18 cellular contexts compared by ENCODE assay signal in the genomic region with DNA sequence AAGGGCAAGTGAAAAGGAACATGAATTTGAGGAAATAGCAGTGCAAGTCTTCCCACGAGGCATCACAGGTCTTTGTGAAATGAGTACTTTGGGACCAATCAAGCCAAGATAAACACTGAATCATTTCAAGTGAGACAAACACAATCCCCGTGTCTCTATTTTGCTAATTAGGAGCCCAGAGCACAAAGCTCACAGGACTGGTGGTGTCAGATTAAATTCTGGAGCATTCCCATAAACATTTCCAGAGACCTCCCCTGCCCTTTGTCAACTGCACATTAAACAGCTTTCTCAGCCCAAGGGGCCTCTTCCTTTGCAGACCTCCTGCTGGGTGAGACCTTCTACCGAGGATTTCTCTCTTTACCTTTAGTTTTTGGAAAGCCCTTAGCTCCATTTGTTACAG. TPM values are rescaled to one million over a fixed set of nuclear protein-coding genes. Genes with fewer than 3 reads are reported as not detected.
DNase-seq lines count a peak whose midpoint lies in the region; ATAC-seq and TF ChIP-seq lines count a peak whose summit lies in the region.
"Had no signal": no experiment of that assay in that cellular context is flagged by ENCODE, and none has a peak within 500 bp of the region (broad histone marks: within the 10 kb centered on the region; RNA-seq: fewer than 3 reads in every experiment).

No MANE protein-coding gene starts in this region.

- H3K4me3 Mint-ChIP-seq in GM23338 = no peak overlapping the region
- H3K4me3 Mint-ChIP-seq in activated T-cell treated with anti-CD3 and anti-CD28 coated beads, Interleukin-2, amount 50 U/mL, for 72 hours = no peak overlapping the region
- H3K4me3 Mint-ChIP-seq: CD4-positive, alpha-beta memory T cell; central memory CD8-positive, alpha-beta T cell; T-helper 17 cell had no signal

- DNase-seq in GM23338 (ENCODE audit: low spot score) = peak; percentile 21
- DNase-seq in NCI-H2171 treated with DMSO at 0.1 percent for 48 hours (lab: John Stamatoyannopoulos, UW) = peak; percentile 71
- DNase-seq in cardiac fibroblast (ENCODE audit: low read depth in 2 of 2) = peak; percentile 27 to 43
- peak; percentile 77 for DNase-seq in renal cortical epithelial cell (ENCODE audit: low read depth)
- DNase-seq in UCSD-AML1 (lab: John Stamatoyannopoulos, UW; ENCODE audit: unreplicated experiment) = no peak
- no peak for DNase-seq in putamen (ENCODE audit: low spot score)
- no peak for DNase-seq in GM19238 (ENCODE audit: insufficient read length, low spot score)
- no peak for DNase-seq in activated T-cell treated with anti-CD3 and anti-CD28 coated beads, Interleukin-2, amount 50 U/mL, for 72 hours
- DNase-seq: activated CD4-positive, alpha-beta T cell treated with anti-CD3 and anti-CD28 coated beads, Interleukin-2, amount 50 U/mL, for 48 hours; activated effector memory CD4-positive, alpha-beta T cell treated with Interleukin-2 at 50 U/mL for 16 hours; CD4-positive, alpha-beta memory T cell; esophagus squamous epithelium; mucosa of descending colon; NCI-H1048; PC-3; sigmoid colon; T-helper 17 cell had no signal

- H3K27me3 ChIP-seq in GM23338 (ENCODE audit: insufficient read depth) = no peaks in the 10 kb centered on the region
- H3K27me3 ChIP-seq: esophagus squamous epithelium, sigmoid colon had no signal

- no peak overlapping the region for H3K27ac ChIP-seq in GM23338 (ENCODE audit: low read depth)
- H3K27ac ChIP-seq: sigmoid colon had no signal

- no peak for TF ChIP-seq CTCF in GM23338 (conservative IDR thresholded peaks at IDR 0.05; ENCODE audit: low read depth in 2 of 2)
- no peak for TF ChIP-seq CTCF in cardiac fibroblast (IDR thresholded peaks at IDR 0.05; ENCODE audit: low read depth, low read length)

- ATAC-seq in GM23338 = no peak; the same call in 2 of the 3 replicates
- ATAC-seq in activated T-cell treated with anti-CD3 and anti-CD28 coated beads, Interleukin-2, amount 50 U/mL, for 72 hours (replicated peaks in 1 of 2) = no peak
- ATAC-seq: mucosa of descending colon, PC-3, T-helper 17 cell had no signal

- H3F3A ChIP-seq in GM23338 (replicated peaks; ENCODE audit: low read depth) = no peaks in the 10 kb centered on the region

- H3K4me1 Mint-ChIP-seq in GM23338 = peaks cover 12% of the 10 kb centered on the region
- no peaks in the 10 kb centered on the region for H3K4me1 Mint-ChIP-seq in activated T-cell treated with anti-CD3 and anti-CD28 coated beads, Interleukin-2, amount 50 U/mL, for 72 hours (ENCODE audit: low read depth)
- H3K4me1 Mint-ChIP-seq: CD4-positive, alpha-beta memory T cell; central memory CD8-positive, alpha-beta T cell; T-helper 17 cell had no signal

- H3K4me1 ChIP-seq in GM23338 (ENCODE audit: insufficient read depth) = peaks cover 9% of the 10 kb centered on the region; the same call in 1 of the 2 replicates

- no peak overlapping the region for H3K4me3 ChIP-seq in GM23338
- H3K4me3 ChIP-seq in cardiac fibroblast (replicated peaks in 1 of 2; ENCODE audit: low read depth in 2 of 2, low read length in 2 of 2) = no peak overlapping the region
- H3K4me3 ChIP-seq: esophagus squamous epithelium, mucosa of descending colon, sigmoid colon had no signal

- peak overlapping the region; percentile 7; the same call in 1 of the 2 replicates for H2AFZ ChIP-seq in GM23338

- no peaks in the 10 kb centered on the region for H3K36me3 Mint-ChIP-seq in GM23338 (ENCODE audit: low read depth)
- H3K36me3 Mint-ChIP-seq in activated T-cell treated with anti-CD3 and anti-CD28 coated beads, Interleukin-2, amount 50 U/mL, for 72 hours (ENCODE audit: insufficient read depth in 2 of 2) = no peaks in the 10 kb centered on the region
- H3K36me3 Mint-ChIP-seq: CD4-positive, alpha-beta memory T cell had no signal

- no peaks in the 10 kb centered on the region for H3K9me2 ChIP-seq in GM23338 (ENCODE audit: insufficient read depth)

- no peaks in the 10 kb centered on the region for H3K79me2 ChIP-seq in GM23338 (replicated peaks; ENCODE audit: insufficient read depth)

- H3K27ac Mint-ChIP-seq in GM23338 = no peak overlapping the region
- no peak overlapping the region for H3K27ac Mint-ChIP-seq in activated T-cell treated with anti-CD3 and anti-CD28 coated beads, Interleukin-2, amount 50 U/mL, for 72 hours
- H3K27ac Mint-ChIP-seq: CD4-positive, alpha-beta memory T cell; T-helper 17 cell had no signal

- H3K27me3 Mint-ChIP-seq in GM23338 (ENCODE audit: insufficient read depth, low read depth, poor library complexity) = peaks cover 2% of the 10 kb centered on the region
- H3K27me3 Mint-ChIP-seq in activated T-cell treated with anti-CD3 and anti-CD28 coated beads, Interleukin-2, amount 50 U/mL, for 72 hours (ENCODE audit: low read depth) = no peaks in the 10 kb centered on the region

- no peaks in the 10 kb centered on the region for H4K20me1 ChIP-seq in GM23338 (replicated peaks; ENCODE audit: insufficient read depth)

- no peaks in the 10 kb centered on the region for H3K9me3 Mint-ChIP-seq in GM23338
- H3K9me3 Mint-ChIP-seq in activated T-cell treated with anti-CD3 and anti-CD28 coated beads, Interleukin-2, amount 50 U/mL, for 72 hours = no peaks in the 10 kb centered on the region
- H3K9me3 Mint-ChIP-seq: CD4-positive, alpha-beta memory T cell; central memory CD8-positive, alpha-beta T cell had no signal

- H3K4me2 ChIP-seq in GM23338 = peak overlapping the region; percentile 15; the same call in 1 of the 2 replicates

- no peaks in the 10 kb centered on the region for H3K36me3 ChIP-seq in GM23338 (ENCODE audit: insufficient read depth)
- H3K36me3 ChIP-seq: esophagus squamous epithelium, sigmoid colon had no signal

TF ChIP-seq in GM23338, 12 proteins besides CTCF, POLR2A, EP300 and RAD21 (continues in another document):
- TF ChIP-seq NANOG (IDR thresholded peaks at IDR 0.05; ENCODE audit: borderline replicate concordance) = no peak
- TF ChIP-seq, protein P1, sequence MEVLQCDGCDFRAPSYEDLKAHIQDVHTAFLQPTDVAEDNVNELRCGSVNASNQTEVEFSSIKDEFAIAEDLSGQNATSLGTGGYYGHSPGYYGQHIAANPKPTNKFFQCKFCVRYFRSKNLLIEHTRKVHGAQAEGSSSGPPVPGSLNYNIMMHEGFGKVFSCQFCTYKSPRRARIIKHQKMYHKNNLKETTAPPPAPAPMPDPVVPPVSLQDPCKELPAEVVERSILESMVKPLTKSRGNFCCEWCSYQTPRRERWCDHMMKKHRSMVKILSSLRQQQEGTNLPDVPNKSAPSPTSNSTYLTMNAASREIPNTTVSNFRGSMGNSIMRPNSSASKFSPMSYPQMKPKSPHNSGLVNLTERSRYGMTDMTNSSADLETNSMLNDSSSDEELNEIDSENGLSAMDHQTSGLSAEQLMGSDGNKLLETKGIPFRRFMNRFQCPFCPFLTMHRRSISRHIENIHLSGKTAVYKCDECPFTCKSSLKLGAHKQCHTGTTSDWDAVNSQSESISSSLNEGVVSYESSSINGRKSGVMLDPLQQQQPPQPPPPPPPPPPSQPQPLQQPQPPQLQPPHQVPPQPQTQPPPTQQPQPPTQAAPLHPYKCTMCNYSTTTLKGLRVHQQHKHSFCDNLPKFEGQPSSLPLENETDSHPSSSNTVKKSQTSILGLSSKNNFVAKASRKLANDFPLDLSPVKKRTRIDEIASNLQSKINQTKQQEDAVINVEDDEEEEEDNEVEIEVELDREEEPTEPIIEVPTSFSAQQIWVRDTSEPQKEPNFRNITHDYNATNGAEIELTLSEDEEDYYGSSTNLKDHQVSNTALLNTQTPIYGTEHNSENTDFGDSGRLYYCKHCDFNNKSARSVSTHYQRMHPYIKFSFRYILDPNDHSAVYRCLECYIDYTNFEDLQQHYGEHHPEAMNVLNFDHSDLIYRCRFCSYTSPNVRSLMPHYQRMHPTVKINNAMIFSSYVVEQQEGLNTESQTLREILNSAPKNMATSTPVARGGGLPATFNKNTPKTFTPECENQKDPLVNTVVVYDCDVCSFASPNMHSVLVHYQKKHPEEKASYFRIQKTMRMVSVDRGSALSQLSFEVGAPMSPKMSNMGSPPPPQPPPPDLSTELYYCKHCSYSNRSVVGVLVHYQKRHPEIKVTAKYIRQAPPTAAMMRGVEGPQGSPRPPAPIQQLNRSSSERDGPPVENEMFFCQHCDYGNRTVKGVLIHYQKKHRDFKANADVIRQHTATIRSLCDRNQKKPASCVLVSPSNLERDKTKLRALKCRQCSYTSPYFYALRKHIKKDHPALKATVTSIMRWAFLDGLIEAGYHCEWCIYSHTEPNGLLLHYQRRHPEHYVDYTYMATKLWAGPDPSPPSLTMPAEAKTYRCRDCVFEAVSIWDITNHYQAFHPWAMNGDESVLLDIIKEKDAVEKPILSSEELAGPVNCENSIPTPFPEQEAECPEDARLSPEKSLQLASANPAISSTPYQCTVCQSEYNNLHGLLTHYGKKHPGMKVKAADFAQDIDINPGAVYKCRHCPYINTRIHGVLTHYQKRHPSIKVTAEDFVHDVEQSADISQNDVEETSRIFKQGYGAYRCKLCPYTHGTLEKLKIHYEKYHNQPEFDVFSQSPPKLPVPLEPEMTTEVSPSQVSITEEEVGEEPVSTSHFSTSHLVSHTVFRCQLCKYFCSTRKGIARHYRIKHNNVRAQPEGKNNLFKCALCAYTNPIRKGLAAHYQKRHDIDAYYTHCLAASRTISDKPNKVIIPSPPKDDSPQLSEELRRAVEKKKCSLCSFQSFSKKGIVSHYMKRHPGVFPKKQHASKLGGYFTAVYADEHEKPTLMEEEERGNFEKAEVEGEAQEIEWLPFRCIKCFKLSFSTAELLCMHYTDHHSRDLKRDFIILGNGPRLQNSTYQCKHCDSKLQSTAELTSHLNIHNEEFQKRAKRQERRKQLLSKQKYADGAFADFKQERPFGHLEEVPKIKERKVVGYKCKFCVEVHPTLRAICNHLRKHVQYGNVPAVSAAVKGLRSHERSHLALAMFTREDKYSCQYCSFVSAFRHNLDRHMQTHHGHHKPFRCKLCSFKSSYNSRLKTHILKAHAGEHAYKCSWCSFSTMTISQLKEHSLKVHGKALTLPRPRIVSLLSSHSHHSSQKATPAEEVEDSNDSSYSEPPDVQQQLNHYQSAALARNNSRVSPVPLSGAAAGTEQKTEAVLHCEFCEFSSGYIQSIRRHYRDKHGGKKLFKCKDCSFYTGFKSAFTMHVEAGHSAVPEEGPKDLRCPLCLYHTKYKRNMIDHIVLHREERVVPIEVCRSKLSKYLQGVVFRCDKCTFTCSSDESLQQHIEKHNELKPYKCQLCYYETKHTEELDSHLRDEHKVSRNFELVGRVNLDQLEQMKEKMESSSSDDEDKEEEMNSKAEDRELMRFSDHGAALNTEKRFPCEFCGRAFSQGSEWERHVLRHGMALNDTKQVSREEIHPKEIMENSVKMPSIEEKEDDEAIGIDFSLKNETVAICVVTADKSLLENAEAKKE (CRISPR knock-in tag; IDR thresholded peaks at IDR 0.05) = no peak

RNA-seq across cellular contexts. Expression of a gene that starts 50.8 kb away (rescaled TPM):
- not detected in 2 replicates for total RNA-seq in GM23338 (2014; rRNA removed; shearing (Covaris generic))
- polyA plus RNA-seq in GM23338 (2016; fragmentation: Nextera tagmentation; extraction: Ambion mirVana) = not detected in 2 replicates
- total RNA-seq in renal cortical epithelial cell = 2.0 TPM in 1 of 2 replicates, not detected in the other
- total RNA-seq in activated T-cell treated with anti-CD3 and anti-CD28 coated beads, Interleukin-2, amount 50 U/mL, for 72 hours = not detected
- total RNA-seq: CD4-positive, alpha-beta memory T cell; PC-3; T-helper 17 cell had no signal
- polyA plus RNA-seq: CD4-positive, alpha-beta memory T cell had no signal

Comparison
In these comparisons a context has a peak if more than half of its experiments do, and no peak if none do; other contexts are left out.
1. DNase-seq: peak in GM23338 (single experiment), NCI-H2171 treated with DMSO at 0.1 percent for 48 hours (single experiment), cardiac fibroblast (2 of 2) and renal cortical epithelial cell (single experiment); none in UCSD-AML1 (single experiment), putamen (single experiment), GM19238 (single experiment) and activated T-cell treated with anti-CD3 and anti-CD28 coated beads, Interleukin-2, amount 50 U/mL, for 72 hours (0 of 2).